8 cellular contexts compared by ENCODE assay signal in the genomic region with DNA sequence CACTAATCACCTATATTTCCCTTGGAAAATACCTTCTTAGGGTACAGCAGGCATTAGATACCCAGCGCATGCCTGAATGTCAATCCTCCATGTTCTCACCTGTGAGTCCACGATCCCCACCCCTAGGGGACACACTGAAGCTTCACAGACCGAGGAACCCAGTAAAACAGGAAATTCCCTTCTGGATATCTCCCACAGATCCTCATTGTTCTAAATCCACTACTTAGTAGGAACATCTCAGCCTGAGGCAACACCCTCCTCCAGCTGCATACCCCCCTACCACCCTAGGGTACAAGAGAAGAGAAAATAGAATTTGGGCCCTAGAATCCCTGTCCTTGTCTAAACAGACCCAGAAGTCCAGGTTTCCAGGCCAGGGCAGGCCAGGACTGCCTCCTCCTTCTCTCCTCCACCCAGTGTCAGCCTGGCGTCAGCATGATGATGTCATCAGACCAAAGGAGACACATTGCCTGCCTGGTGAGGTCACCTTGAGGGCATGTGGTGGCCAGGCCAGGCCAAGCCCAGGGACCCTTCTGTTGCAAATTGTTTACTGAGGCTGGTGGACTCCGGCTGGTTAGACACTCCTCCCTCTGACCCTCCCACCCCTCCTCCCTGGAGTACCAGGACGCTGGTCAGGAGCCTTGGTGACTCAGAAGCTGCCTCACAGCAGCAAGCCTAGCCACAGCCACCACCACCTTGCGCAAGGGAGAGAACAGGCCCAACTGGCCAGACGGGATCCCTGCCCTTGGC. TPM values are rescaled to one million over a fixed set of nuclear protein-coding genes. Genes with fewer than 3 reads are reported as not detected.
A peak's percentile ranks its signal among the peaks of the same experiment; 100 is the strongest.
DNase-seq lines count a peak whose midpoint lies in the region; ATAC-seq and TF ChIP-seq lines count a peak whose summit lies in the region.

No MANE protein-coding gene starts in this region.

- H3K9me3 Mint-ChIP-seq in activated CD8-positive, alpha-beta T cell treated with anti-CD3 and anti-CD28 coated beads for 36 hours: no peaks in the 10 kb centered on the region
- H3K9me3 Mint-ChIP-seq in activated CD8-positive, alpha-beta T cell treated with anti-CD3 and anti-CD28 coated beads, Interleukin-2, amount 10 ng/mL, durations not matched to agents 7 days and 5 days (ENCODE audit: insufficient read depth): no peaks in the 10 kb centered on the region
- no peaks in the 10 kb centered on the region for H3K9me3 Mint-ChIP-seq in CD8-positive, alpha-beta T cell

- CTCF ChIA-PET in activated CD8-positive, alpha-beta T cell treated with anti-CD3 and anti-CD28 coated beads for 36 hours (lab: Charles Lee): interaction anchor here (1.0 to 4.7 kb wide), 4 partner anchors 14 to 131 kb away, joined by 3 to 34 read pairs (median 4); a partner anchor contains a TSS
- CTCF ChIA-PET in activated CD8-positive, alpha-beta T cell treated with anti-CD3 and anti-CD28 coated beads, Interleukin-2, amount 10 ng/mL, durations not matched to agents 7 days and 5 days (lab: Charles Lee): interaction anchor here (1.0 to 2.2 kb wide), 3 partner anchors 13 to 14 kb away, joined by 3 to 9 read pairs (median 7); a partner anchor contains a TSS
- CTCF ChIA-PET in CD8-positive, alpha-beta T cell (lab: Charles Lee): interaction anchor here (1.0 to 1.9 kb wide), 5 partner anchors 12 to 41 kb away, joined by 3 to 10 read pairs (median 4); a partner anchor contains a TSS

- in situ Hi-C loops in astrocyte of the cerebellum (cut with HindIII; ENCODE audit: low sequenced_read_pairs): no loop called here

- no peak overlapping the region for H3K27ac Mint-ChIP-seq in activated CD8-positive, alpha-beta T cell treated with anti-CD3 and anti-CD28 coated beads for 36 hours
- H3K27ac Mint-ChIP-seq in activated CD8-positive, alpha-beta T cell treated with anti-CD3 and anti-CD28 coated beads, Interleukin-2, amount 10 ng/mL, durations not matched to agents 7 days and 5 days: no peak overlapping the region
- H3K27ac Mint-ChIP-seq in CD8-positive, alpha-beta T cell: no peak overlapping the region

- H3K36me3 ChIP-seq in urinary bladder (ENCODE audit: insufficient read depth): no peaks in the 10 kb centered on the region
- H3K36me3 ChIP-seq in CD8-positive, alpha-beta T cell (ENCODE audit: insufficient read depth, low read length): no peaks in the 10 kb centered on the region

- WGBS in urinary bladder: 52% methylated on average over 8 of the region's 8 CpGs

- TF ChIP-seq CTCF in activated CD8-positive, alpha-beta T cell treated with anti-CD3 and anti-CD28 coated beads for 36 hours (IDR thresholded peaks at IDR 0.05): no peak
- no peak for TF ChIP-seq CTCF in astrocyte of the cerebellum (IDR thresholded peaks at IDR 0.05; ENCODE audit: low read depth, low read length, missing control alignments)
- no peak for TF ChIP-seq CTCF in CD8-positive, alpha-beta T cell (IDR thresholded peaks at IDR 0.05)

- H3K4me3 ChIP-seq in astrocyte of the cerebellum (ENCODE audit: low read depth, low read length): no peak overlapping the region
- H3K4me3 ChIP-seq in urinary bladder (ENCODE audit: low read depth, low read length): no peak overlapping the region
- H3K4me3 ChIP-seq in CD8-positive, alpha-beta T cell (ENCODE audit: low read depth, low read length): no peak overlapping the region

- H3K27me3 Mint-ChIP-seq in activated CD8-positive, alpha-beta T cell treated with anti-CD3 and anti-CD28 coated beads for 36 hours: no peaks in the 10 kb centered on the region
- peaks cover 5% of the 10 kb centered on the region for H3K27me3 Mint-ChIP-seq in activated CD8-positive, alpha-beta T cell treated with anti-CD3 and anti-CD28 coated beads, Interleukin-2, amount 10 ng/mL, durations not matched to agents 7 days and 5 days (ENCODE audit: low read depth)
- H3K27me3 Mint-ChIP-seq in CD8-positive, alpha-beta T cell (ENCODE audit: low read depth): no peaks in the 10 kb centered on the region

- H3K27me3 ChIP-seq in CD8-positive, alpha-beta T cell (ENCODE audit: insufficient read depth, low read length): no peaks in the 10 kb centered on the region

- no peaks in the 10 kb centered on the region for H3K4me1 ChIP-seq in urinary bladder (ENCODE audit: insufficient read depth)
- H3K4me1 ChIP-seq in CD8-positive, alpha-beta T cell (ENCODE audit: insufficient read depth, low read length): no peaks in the 10 kb centered on the region

- H3K9me3 ChIP-seq in CD8-positive, alpha-beta T cell (ENCODE audit: low read length): no peaks in the 10 kb centered on the region

- H3K36me3 Mint-ChIP-seq in activated CD8-positive, alpha-beta T cell treated with anti-CD3 and anti-CD28 coated beads for 36 hours (ENCODE audit: low read depth): no peaks in the 10 kb centered on the region
- H3K36me3 Mint-ChIP-seq in activated CD8-positive, alpha-beta T cell treated with anti-CD3 and anti-CD28 coated beads, Interleukin-2, amount 10 ng/mL, durations not matched to agents 7 days and 5 days (ENCODE audit: low read depth): no peaks in the 10 kb centered on the region
- H3K36me3 Mint-ChIP-seq in CD8-positive, alpha-beta T cell: no peaks in the 10 kb centered on the region

- H3K27ac ChIP-seq in urinary bladder (ENCODE audit: low read depth): peak overlapping the region; percentile 58
- no peak overlapping the region for H3K27ac ChIP-seq in CD8-positive, alpha-beta T cell (ENCODE audit: low read depth, low read length)

- POLR2A ChIA-PET in activated CD8-positive, alpha-beta T cell treated with anti-CD3 and anti-CD28 coated beads for 36 hours (lab: Charles Lee): interaction anchor here (1.2 to 1.8 kb wide), 2 partner anchors 16 to 37 kb away, joined by 3 to 7 read pairs; a partner anchor contains a TSS
- POLR2A ChIA-PET in activated CD8-positive, alpha-beta T cell treated with anti-CD3 and anti-CD28 coated beads, Interleukin-2, amount 10 ng/mL, durations not matched to agents 7 days and 5 days (lab: Charles Lee): no interaction called here
- POLR2A ChIA-PET in CD8-positive, alpha-beta T cell (lab: Charles Lee): no interaction called here

- intact Hi-C loops in activated CD8-positive, alpha-beta T cell treated with anti-CD3 and anti-CD28 coated beads for 36 hours (cut with micrococcal nuclease): no loop called here
- intact Hi-C loops in CD8-positive, alpha-beta T cell (cut with DNase I, micrococcal nuclease): no loop called here

- no peaks in the 10 kb centered on the region for H3K4me1 Mint-ChIP-seq in activated CD8-positive, alpha-beta T cell treated with anti-CD3 and anti-CD28 coated beads for 36 hours (ENCODE audit: low read depth)
- peaks cover 3% of the 10 kb centered on the region for H3K4me1 Mint-ChIP-seq in activated CD8-positive, alpha-beta T cell treated with anti-CD3 and anti-CD28 coated beads, Interleukin-2, amount 10 ng/mL, durations not matched to agents 7 days and 5 days (ENCODE audit: low read depth)
- H3K4me1 Mint-ChIP-seq in CD8-positive, alpha-beta T cell (ENCODE audit: low read depth): no peaks in the 10 kb centered on the region

- no peak for DNase-seq in activated CD8-positive, alpha-beta T cell treated with anti-CD3 and anti-CD28 coated beads for 36 hours
- no peak for DNase-seq in activated CD8-positive, alpha-beta T cell treated with anti-CD3 and anti-CD28 coated beads, Interleukin-2, amount 10 ng/mL, durations not matched to agents 7 days and 5 days
- peak; percentile 84 for DNase-seq in astrocyte of the cerebellum (ENCODE audit: low read depth)
- peak; percentile 81 for DNase-seq in kidney glomerular epithelial cell (lab: John Stamatoyannopoulos, UW)
- DNase-seq in activated CD8-positive, alpha-beta memory T cell treated with anti-CD3 and anti-CD28 coated beads, Interleukin-2, amount 50 U/mL, for 4 hours: no peak
- DNase-seq in NCI-H524 treated with DMSO at 0.1 percent for 48 hours (lab: John Stamatoyannopoulos, UW): no peak
- no peak for DNase-seq in CD8-positive, alpha-beta T cell

- no peak overlapping the region for H3K4me3 Mint-ChIP-seq in activated CD8-positive, alpha-beta T cell treated with anti-CD3 and anti-CD28 coated beads for 36 hours
- no peak overlapping the region for H3K4me3 Mint-ChIP-seq in activated CD8-positive, alpha-beta T cell treated with anti-CD3 and anti-CD28 coated beads, Interleukin-2, amount 10 ng/mL, durations not matched to agents 7 days and 5 days
- no peak overlapping the region for H3K4me3 Mint-ChIP-seq in CD8-positive, alpha-beta T cell

- ATAC-seq in activated CD8-positive, alpha-beta T cell treated with anti-CD3 and anti-CD28 coated beads for 36 hours: peak; percentile 55
- no peak for ATAC-seq in activated CD8-positive, alpha-beta T cell treated with anti-CD3 and anti-CD28 coated beads, Interleukin-2, amount 10 ng/mL, durations not matched to agents 7 days and 5 days
- ATAC-seq in CD8-positive, alpha-beta T cell: no peak

RNA-seq across cellular contexts. Expression of a gene that starts 6.2 kb away (rescaled TPM):
- total RNA-seq in activated CD8-positive, alpha-beta T cell treated with anti-CD3 and anti-CD28 coated beads for 36 hours: not detected
- total RNA-seq in activated CD8-positive, alpha-beta T cell treated with anti-CD3 and anti-CD28 coated beads, Interleukin-2, amount 10 ng/mL, durations not matched to agents 7 days and 5 days: not detected
- 12.2 TPM for total RNA-seq in urinary bladder
- polyA plus RNA-seq in urinary bladder: 5.0 TPM
- total RNA-seq in CD8-positive, alpha-beta T cell: not detected

RNA-seq across cellular contexts. Expression of a gene that starts 13.5 kb away (rescaled TPM):
- 100 to 1,000 TPM; 174 to 175 TPM for total RNA-seq in activated CD8-positive, alpha-beta T cell treated with anti-CD3 and anti-CD28 coated beads for 36 hours
- 100 to 1,000 TPM; 277 to 281 TPM for total RNA-seq in activated CD8-positive, alpha-beta T cell treated with anti-CD3 and anti-CD28 coated beads, Interleukin-2, amount 10 ng/mL, durations not matched to agents 7 days and 5 days
- 2.9 TPM for total RNA-seq in urinary bladder
- polyA plus RNA-seq in urinary bladder: 5.1 TPM
- total RNA-seq in CD8-positive, alpha-beta T cell: 10 to 100 TPM; 59.7 to 63.6 TPM

RNA-seq across cellular contexts. Expression of a gene that starts 15.0 kb away (rescaled TPM):
- under 1 TPM in 1 of 2 experiments, not detected in 1; 0.43 TPM for total RNA-seq in activated CD8-positive, alpha-beta T cell treated with anti-CD3 and anti-CD28 coated beads for 36 hours
- total RNA-seq in activated CD8-positive, alpha-beta T cell treated with anti-CD3 and anti-CD28 coated beads, Interleukin-2, amount 10 ng/mL, durations not matched to agents 7 days and 5 days: under 1 TPM; 0.61 to 0.91 TPM
- 1.3 TPM for total RNA-seq in urinary bladder
- 8.4 TPM for polyA plus RNA-seq in urinary bladder
- total RNA-seq in CD8-positive, alpha-beta T cell: not detected

RNA-seq across cellular contexts. Expression of a gene that starts 34.7 kb away (rescaled TPM):
- total RNA-seq in activated CD8-positive, alpha-beta T cell treated with anti-CD3 and anti-CD28 coated beads for 36 hours: 100 to 1,000 TPM; 137 to 144 TPM
- total RNA-seq in activated CD8-positive, alpha-beta T cell treated with anti-CD3 and anti-CD28 coated beads, Interleukin-2, amount 10 ng/mL, durations not matched to agents 7 days and 5 days: 10 to 100 TPM; 66.3 to 68.0 TPM
- 9.8 TPM for total RNA-seq in urinary bladder
- polyA plus RNA-seq in urinary bladder: 108 TPM
- total RNA-seq in CD8-positive, alpha-beta T cell: 10 to 100 TPM; 64.7 to 75.5 TPM

RNA-seq across cellular contexts. Expression of a gene that starts 34.7 kb away (rescaled TPM):
- 10 to 100 TPM; 38.5 to 40.0 TPM for total RNA-seq in activated CD8-positive, alpha-beta T cell treated with anti-CD3 and anti-CD28 coated beads for 36 hours
- total RNA-seq in activated CD8-positive, alpha-beta T cell treated with anti-CD3 and anti-CD28 coated beads, Interleukin-2, amount 10 ng/mL, durations not matched to agents 7 days and 5 days: 10 to 100 TPM; 34.1 to 35.2 TPM
- total RNA-seq in urinary bladder: 18.9 TPM
- 49.5 TPM for polyA plus RNA-seq in urinary bladder
- 10 to 100 TPM; 11.5 to 12.8 TPM for total RNA-seq in CD8-positive, alpha-beta T cell

Comparison
In these comparisons a context has a peak if more than half of its experiments do, and no peak if none do; other contexts are left out.
1. DNase-seq: peak in astrocyte of the cerebellum (single experiment) and kidney glomerular epithelial cell (single experiment); none in activated CD8-positive, alpha-beta T cell treated with anti-CD3 and anti-CD28 coated beads for 36 hours (single experiment), activated CD8-positive, alpha-beta T cell treated with anti-CD3 and anti-CD28 coated beads, Interleukin-2, amount 10 ng/mL, durations not matched to agents 7 days and 5 days (single experiment), activated CD8-positive, alpha-beta memory T cell treated with anti-CD3 and anti-CD28 coated beads, Interleukin-2, amount 50 U/mL, for 4 hours (single experiment), NCI-H524 treated with DMSO at 0.1 percent for 48 hours (single experiment) and CD8-positive, alpha-beta T cell (0 of 7).
2. RNA of a gene that starts 6.2 kb away (total RNA-seq): 12.2 TPM in urinary bladder (single experiment); not detected in activated CD8-positive, alpha-beta T cell treated with anti-CD3 and anti-CD28 coated beads for 36 hours, not detected in CD8-positive, alpha-beta T cell and not detected in activated CD8-positive, alpha-beta T cell treated with anti-CD3 and anti-CD28 coated beads, Interleukin-2, amount 10 ng/mL, durations not matched to agents 7 days and 5 days; every median in the first group is over 10 times any median in the second.
3. RNA of a gene that starts 13.5 kb away (total RNA-seq): 277 to 281 TPM in activated CD8-positive, alpha-beta T cell treated with anti-CD3 and anti-CD28 coated beads, Interleukin-2, amount 10 ng/mL, durations not matched to agents 7 days and 5 days, 174 to 175 TPM in activated CD8-positive, alpha-beta T cell treated with anti-CD3 and anti-CD28 coated beads for 36 hours and 59.7 to 63.6 TPM in CD8-positive, alpha-beta T cell; 2.9 TPM in urinary bladder (single experiment); every median in the first group is over 10 times any median in the second.